ENCODE assay signal across 9 cellular contexts in genomic region chr7:137978464-137979237, GRCh38. TPM values are rescaled to one million over a fixed set of nuclear protein-coding genes. Genes with fewer than 3 reads are reported as not detected.
DNase-seq lines count a peak whose midpoint lies in the region; ATAC-seq and TF ChIP-seq lines count a peak whose summit lies in the region.
"Had no signal": no experiment of that assay in that cellular context is flagged by ENCODE, and none has a peak within 500 bp of the region (broad histone marks: within the 10 kb centered on the region; RNA-seq: fewer than 3 reads in every experiment).

No MANE protein-coding gene starts in this region.

- DNase-seq in AG08395 (ENCODE audit: low spot score) (peak; percentile 94), RKO (ENCODE audit: low spot score) (peak; percentile 99), fibroblast of gingiva (ENCODE audit: low read depth) (peak; percentile 94), omental fat pad (ENCODE audit: low spot score) (no peak), midbrain (lab: John Stamatoyannopoulos, UW) (no peak)
- DNase-seq in stimulated activated CD4-positive, alpha-beta T cell treated with anti-CD3 and anti-CD28 coated beads, Interleukin-4, amount 100 ng/mL, for 4 hours, result no peak
- DNase-seq in central memory CD4-positive, alpha-beta T cell, result no peak
- DNase-seq: CD4-positive, alpha-beta T cell had no signal

- peak; percentile 76 for ATAC-seq in omental fat pad (ENCODE audit: low FRiP score)
- no peak for ATAC-seq in GM19397 (IDR thresholded peaks at IDR 0.05; ENCODE audit: unreplicated experiment)

- no peak for TF ChIP-seq CTCF in omental fat pad (IDR thresholded peaks at IDR 0.05)

RNA-seq across cellular contexts. Expression of gene CREB3L2, which starts 23.2 kb away (rescaled TPM):
- total RNA-seq in omental fat pad, result 10 to 100 TPM; 35.6 to 50.4 (median 42.8) TPM

Comparison
In these comparisons a context has a peak if more than half of its experiments do, and no peak if none do; other contexts are left out.
1. DNase-seq: peak in AG08395 (single experiment), RKO (single experiment) and fibroblast of gingiva (single experiment); none in omental fat pad (single experiment), stimulated activated CD4-positive, alpha-beta T cell treated with anti-CD3 and anti-CD28 coated beads, Interleukin-4, amount 100 ng/mL, for 4 hours (0 of 2), central memory CD4-positive, alpha-beta T cell (single experiment) and midbrain (single experiment).